In the genomic region with DNA sequence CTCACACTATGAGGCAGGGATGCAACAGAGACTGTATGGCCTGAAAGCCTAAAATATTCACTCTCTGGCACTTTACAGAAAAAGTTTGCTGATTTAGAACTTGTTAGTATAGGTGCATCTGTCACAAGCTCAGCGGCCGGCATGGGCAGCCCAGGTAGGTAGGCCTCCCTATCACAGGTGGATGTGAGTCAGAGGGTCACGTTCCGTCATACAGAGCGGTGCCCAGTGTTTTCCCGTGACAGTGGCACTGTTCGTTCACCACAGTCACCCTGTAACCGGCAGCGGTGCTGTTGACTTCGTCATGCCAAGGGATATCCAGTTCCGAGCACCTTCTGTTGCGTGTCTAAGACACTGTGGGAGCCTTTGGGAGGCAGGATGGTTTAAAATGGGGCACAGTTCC, we compare ENCODE assay signal across 23 cellular contexts. TPM values are rescaled to one million over a fixed set of nuclear protein-coding genes. Genes with fewer than 3 reads are reported as not detected.
DNase-seq lines count a peak whose midpoint lies in the region; ATAC-seq, FAIRE-seq and TF ChIP-seq lines count a peak whose summit lies in the region.
"Had no signal": no experiment of that assay in that cellular context is flagged by ENCODE, and none has a peak within 500 bp of the region (broad histone marks: within the 10 kb centered on the region; RNA-seq: fewer than 3 reads in every experiment).

No MANE protein-coding gene starts in this region.

- H3K9ac ChIP-seq in HepG2 (ENCODE audit: insufficient read depth, low read depth, low read length) (no peak overlapping the region), K562 (ENCODE audit: insufficient read depth in 1 of 2, low read depth in 2 of 2, low read length in 2 of 2) (no peak overlapping the region)
- H3K9ac ChIP-seq: BLaER1 had no signal

- H3K79me2 ChIP-seq in HepG2 (ENCODE audit: insufficient read depth, low read length) (peaks cover 8% of the 10 kb centered on the region), K562 (ENCODE audit: control insufficient read depth, insufficient read depth, low read length) (no peaks in the 10 kb centered on the region)

- no peaks in the 10 kb centered on the region for H3K9me1 ChIP-seq in K562 (ENCODE audit: control insufficient read depth, insufficient read depth, low read length)

- H2AFZ ChIP-seq in HepG2 (ENCODE audit: low read length) = no peak overlapping the region
- no peak overlapping the region for H2AFZ ChIP-seq in K562 (ENCODE audit: low read depth, low read length)

- DNase-seq in HepG2 (ENCODE audit: low spot score) = no peak
- no peak for DNase-seq in right lobe of liver
- peak; percentile 8 for DNase-seq in NCI-H2171 treated with DMSO at 0.1 percent for 48 hours (lab: John Stamatoyannopoulos, UW)
- DNase-seq in K562 (ENCODE audit: extremely low read depth in 1 of 4, low spot score in 3 of 4) = no peak
- DNase-seq in prostate gland (ENCODE audit: low spot score) = no peak
- no peak for DNase-seq in NCI-H2029 treated with DMSO at 0.1 percent for 48 hours (lab: John Stamatoyannopoulos, UW)
- DNase-seq: Caco-2; CD4-positive, CD25-positive, alpha-beta regulatory T cell; CD8-positive, alpha-beta T cell; DMS153; DND-41; GOT3; HFFc6 had no signal

- H3K4me1 ChIP-seq in HepG2 (ENCODE audit: insufficient read depth, low read length) (peaks cover 77% of the 10 kb centered on the region), right lobe of liver (peaks cover 0 to 37% (median 13%) of the 10 kb centered on the region in 4 donors), K562 (replicated peaks in 1 of 2; ENCODE audit: control insufficient read depth in 2 of 2, insufficient read depth in 2 of 2, low read length in 2 of 2) (no peaks in the 10 kb centered on the region), prostate gland (replicated peaks) (no peaks in the 10 kb centered on the region)
- H3K4me1 ChIP-seq: BLaER1, HAP-1 had no signal

- no peak for TF ChIP-seq RAD21 in HepG2 (CRISPR knock-in tag; IDR thresholded peaks at IDR 0.05)
- no peak for TF ChIP-seq RAD21 in K562 (CRISPR knock-in tag; conservative IDR thresholded peaks at IDR 0.05 in 1 of 2, IDR thresholded peaks at IDR 0.05 in 1 of 2)

- intact Hi-C loops in HepG2 (cut with micrococcal nuclease; ENCODE audit: unreplicated experiment) = no loop called here
- intact Hi-C loops in right lobe of liver (cut with DNase I) = no loop called here
- intact Hi-C loops in K562 (cut with micrococcal nuclease) = no loop called here
- intact Hi-C loops in prostate gland (cut with DNase I) = no loop called here

- no peaks in the 10 kb centered on the region; a peak in 1 of 5 replicates for H3K36me3 ChIP-seq in HepG2 (replicated peaks in 1 of 2; ENCODE audit: control insufficient read depth in 1 of 2, insufficient read depth in 2 of 2, low read length in 2 of 2)
- no peaks in the 10 kb centered on the region for H3K36me3 ChIP-seq in right lobe of liver
- no peaks in the 10 kb centered on the region for H3K36me3 ChIP-seq in K562 (ENCODE audit: control insufficient read depth, insufficient read depth, low read length)
- H3K36me3 ChIP-seq in prostate gland = no peaks in the 10 kb centered on the region
- H3K36me3 ChIP-seq: BLaER1, HAP-1 had no signal

- H3K4me2 ChIP-seq in HepG2 (ENCODE audit: low read depth, low read length) (no peak overlapping the region), K562 (ENCODE audit: insufficient read depth, low read length) (no peak overlapping the region)
- H3K4me2 ChIP-seq: BLaER1 had no signal

- no peaks in the 10 kb centered on the region for H3K9me3 ChIP-seq in HepG2 (ENCODE audit: low read length)
- H3K9me3 ChIP-seq in right lobe of liver = no peaks in the 10 kb centered on the region
- no peaks in the 10 kb centered on the region for H3K9me3 ChIP-seq in K562 (replicated peaks; ENCODE audit: control insufficient read depth, insufficient read depth, low read depth, low read length)
- H3K9me3 ChIP-seq in prostate gland = no peaks in the 10 kb centered on the region
- H3K9me3 ChIP-seq: BLaER1, Caco-2, HAP-1 had no signal

- no peak overlapping the region for H3K4me3 ChIP-seq in HepG2 (replicated peaks in 1 of 3; ENCODE audit: insufficient read depth in 1 of 3, low read depth in 2 of 3, low read length in 3 of 3)
- no peak overlapping the region for H3K4me3 ChIP-seq in right lobe of liver
- H3K4me3 ChIP-seq in K562 = no peak overlapping the region
- no peak overlapping the region for H3K4me3 ChIP-seq in prostate gland
- H3K4me3 ChIP-seq: BLaER1, HAP-1 had no signal

- CTCF ChIA-PET in HepG2 (lab: Yijun Ruan, JAX; ENCODE audit: low intra/inter-chr PET ratio, low total read pairs) (no interaction called here), K562 (lab: Yijun Ruan, JAX; ENCODE audit: low intra/inter-chr PET ratio) (no interaction called here)

- TF ChIP-seq EP300 in HepG2 (IDR thresholded peaks at IDR 0.05; ENCODE audit: low read depth in 2 of 2, low read length in 2 of 2) (no peak), HepG2 (CRISPR knock-in tag; IDR thresholded peaks at IDR 0.05; ENCODE audit: borderline replicate concordance) (no peak), K562 (IDR thresholded peaks at IDR 0.05; ENCODE audit: low read length) (no peak)

- H4K20me1 ChIP-seq in HepG2 (ENCODE audit: insufficient read depth, low read length) = no peaks in the 10 kb centered on the region
- H4K20me1 ChIP-seq in K562 (replicated peaks; ENCODE audit: control insufficient read depth, insufficient read depth, low read length) = no peaks in the 10 kb centered on the region; the same call in 1 of the 2 replicates
- H4K20me1 ChIP-seq: BLaER1 had no signal

- 97% methylated on average over 12 of the region's 12 CpGs for WGBS in HepG2 (ENCODE audit: low lambda C conversion rate)
- WGBS in right lobe of liver (ENCODE audit: insufficient coverage, low coverage, low lambda C conversion rate, missing lambda C conversion rate) = no CpG with 5 or more reads among the region's 12 CpGs
- WGBS in K562 (ENCODE audit: insufficient coverage, low coverage, missing lambda C conversion rate) = 7% methylated on average over 12 of the region's 12 CpGs
- 95% methylated on average over 12 of the region's 12 CpGs for whole genome bisulfite sequencing in prostate gland

- TF ChIP-seq CTCF in HepG2 (CRISPR knock-in tag; IDR thresholded peaks at IDR 0.05) = no peak
- TF ChIP-seq CTCF in right lobe of liver (IDR thresholded peaks at IDR 0.05) = no peak
- TF ChIP-seq CTCF in K562 (IDR thresholded peaks at IDR 0.05 in 2 of 3, conservative IDR thresholded peaks at IDR 0.05 in 1 of 3; ENCODE audit: insufficient read depth in 2 of 3, low read depth in 1 of 3, low read length in 3 of 3) = no peak
- TF ChIP-seq CTCF in prostate gland (IDR thresholded peaks at IDR 0.05) = no peak

- POLR2A ChIA-PET in HepG2 (lab: Yijun Ruan, JAX) (interaction anchor here (0.7 to 2.2 kb wide), 4 partner anchors 14 to 1555 kb away, joined by 4 to 11 read pairs (median 6); no protein-coding TSS in a partner anchor), K562 (lab: Yijun Ruan, JAX) (no interaction called here)

- no TSS peak for BruUV-seq in HepG2 (replicated peaks; lab: Mats Ljungman, UMichigan)
- no TSS peak for BruUV-seq in K562 (replicated peaks; lab: Mats Ljungman, UMichigan)

- H3K27me3 ChIP-seq in HepG2 (ENCODE audit: control insufficient read depth in 1 of 2, insufficient read depth in 2 of 2, low read length in 2 of 2) = no peaks in the 10 kb centered on the region
- no peaks in the 10 kb centered on the region for H3K27me3 ChIP-seq in right lobe of liver
- peaks cover 67 to 83% of the 10 kb centered on the region in 2 experiments for H3K27me3 ChIP-seq in K562 (ENCODE audit: control insufficient read depth in 2 of 2, insufficient read depth in 2 of 2, low read length in 2 of 2)
- H3K27me3 ChIP-seq in prostate gland (replicated peaks; ENCODE audit: insufficient read depth) = no peaks in the 10 kb centered on the region
- H3K27me3 ChIP-seq: BLaER1 had no signal

- no peak for ATAC-seq in HepG2
- no peak for ATAC-seq in right lobe of liver
- peak; percentile 38; the same call in 2 of the 3 replicates for ATAC-seq in K562
- no peak for ATAC-seq in HG02938 (IDR thresholded peaks at IDR 0.05; ENCODE audit: unreplicated experiment)
- ATAC-seq in GM21529 (IDR thresholded peaks at IDR 0.05; ENCODE audit: unreplicated experiment) = no peak
- ATAC-seq: CD8-positive, alpha-beta T cell had no signal

- FAIRE-seq in HepG2 (lab: Jason Lieb, UNC) = no peak
- FAIRE-seq in K562 (lab: Jason Lieb, UNC) = no peak
- FAIRE-seq: A204.1, G401.6, GM12892, H54 had no signal

- TF ChIP-seq POLR2A in HepG2 (IDR thresholded peaks at IDR 0.05; ENCODE audit: insufficient read depth in 1 of 2, low read depth in 2 of 2, low read length in 2 of 2) (no peak), right lobe of liver (IDR thresholded peaks at IDR 0.05) (no peak), K562 (conservative IDR thresholded peaks at IDR 0.05) (no peak), prostate gland (IDR thresholded peaks at IDR 0.05) (no peak)

- in situ Hi-C loops in HepG2 (cut with HindIII; ENCODE audit: extremely low pct_ligation_motif_present, low pct_unique_long_range_greater_than_20kb) (no loop called here), K562 (cut with MboI) (no loop called here)

- H3K27ac ChIP-seq in HepG2 (ENCODE audit: extremely low read length, insufficient read depth, low read length) = peak overlapping the region; percentile 23
- H3K27ac ChIP-seq in right lobe of liver = peak overlapping the region in 1 of 3 donors; percentile 42
- no peak overlapping the region for H3K27ac ChIP-seq in K562 (ENCODE audit: extremely low read depth, low read depth, low read length)
- H3K27ac ChIP-seq in prostate gland = no peak overlapping the region
- H3K27ac ChIP-seq: 22Rv1, BLaER1, C4-2B had no signal

RNA-seq across cellular contexts. Expression of a gene that starts 32.9 kb away (rescaled TPM):
- total RNA-seq in HepG2 (2016; rRNA removed; fragmentation: Illumina TruSeq; extraction: Trizol) (28.6 and 32.4 TPM in 2 replicates), right lobe of liver (100 to 1,000 TPM in 3 of 6 experiments, 10 to 100 TPM in 3; 50.5 to 250 (median 97.5) TPM), K562 (2014; rRNA removed) (0.08 TPM in 1 of 2 replicates, not detected in the other), K562 (2014; rRNA removed; fragmentation: Illumina TruSeq; extraction: Trizol) (not detected in 2 replicates), K562 (2015; rRNA removed; fragmentation: Illumina TruSeq; extraction: Trizol) (0.11 TPM in 1 of 2 replicates, not detected in the other), K562 (2021) (0.20 and 0.33 TPM in 2 replicates), prostate gland (10 to 100 TPM; 40.5 to 59.5 TPM)
- 21.2 and 24.5 TPM in 2 replicates for total RNA-seq in HepG2 (2016; cell fraction: cytosol; rRNA removed; fragmentation: Illumina TruSeq; extraction: Trizol; ENCODE audit: low read depth)
- 22.4 and 30.7 TPM in 2 replicates for total RNA-seq in HepG2 (2016; cell fraction: insoluble cytoplasmic fraction; rRNA removed; fragmentation: Illumina TruSeq; extraction: Trizol)
- 51.6 and 61.1 TPM in 2 replicates for total RNA-seq in HepG2 (2016; cell fraction: membrane; rRNA removed; fragmentation: Illumina TruSeq; extraction: Trizol)
- 21.9 and 23.1 TPM in 2 replicates for total RNA-seq in HepG2 (2016; cell fraction: nucleus; rRNA removed; fragmentation: Illumina TruSeq; extraction: Trizol)
- polyA plus RNA-seq in HepG2 (2011; rRNA removed) (34.7 and 36.2 TPM in 2 replicates), K562 (2011; rRNA removed) (0.08 and 0.22 TPM in 2 replicates), K562 (2014; fragmentation: Illumina TruSeq; extraction: Trizol) (0.08 and 0.10 TPM in 2 replicates), K562 (2014; fragmentation: Nextera tagmentation; extraction: Ambion mirVana) (not detected), K562 (2014; rRNA removed) (0.09 and 0.12 TPM in 2 replicates)
- 22.9 and 28.7 TPM in 2 replicates for polyA plus RNA-seq in HepG2 (2011; cell fraction: cytosol; rRNA removed)
- polyA plus RNA-seq in HepG2 (2011; cell fraction: nucleus; rRNA removed) = 25.6 and 30.8 TPM in 2 replicates
- 41.2 and 50.7 TPM in 2 replicates for polyA plus RNA-seq in HepG2 (2012)
- polyA plus RNA-seq in HepG2 (2016; cell fraction: cytosol; fragmentation: Illumina TruSeq; extraction: Trizol; ENCODE audit: low read depth) = 23.8 and 29.3 TPM in 2 replicates
- 31.8 and 38.3 TPM in 2 replicates for polyA plus RNA-seq in HepG2 (2016; cell fraction: insoluble cytoplasmic fraction; fragmentation: Illumina TruSeq; extraction: Trizol; ENCODE audit: low read depth)
- polyA plus RNA-seq in HepG2 (2016; cell fraction: membrane; fragmentation: Illumina TruSeq; extraction: Trizol; ENCODE audit: low read depth) = 53.7 and 59.4 TPM in 2 replicates
- polyA plus RNA-seq in HepG2 (2016; cell fraction: nucleus; fragmentation: Illumina TruSeq; extraction: Trizol; ENCODE audit: insufficient read depth, low read depth) = 39.1 and 43.2 TPM in 2 replicates
- 3.0 and 49.7 TPM in 2 replicates for polyA minus RNA-seq in HepG2 (2011; rRNA and poly(A)+ RNA removed; ENCODE audit: low replicate concordance)
- polyA minus RNA-seq in HepG2 (2011; cell fraction: cytosol; rRNA and poly(A)+ RNA removed) = 24.8 and 27.3 TPM in 2 replicates
- 11.2 and 12.4 TPM in 2 replicates for polyA minus RNA-seq in HepG2 (2011; cell fraction: nucleus; rRNA and poly(A)+ RNA removed)
- not detected in 2 replicates for total RNA-seq in K562 (2011; cell fraction: chromatin; rRNA removed; ENCODE audit: low replicate concordance)
- 0.17 TPM in 1 of 2 replicates, not detected in the other for total RNA-seq in K562 (2011; cell fraction: nucleolus; rRNA removed)
- total RNA-seq in K562 (2011; cell fraction: nucleoplasm; rRNA removed) = not detected in 2 replicates
- 0.24 TPM in 1 of 2 replicates, not detected in the other for polyA plus RNA-seq in K562 (2011; cell fraction: cytosol; rRNA removed)
- polyA plus RNA-seq in K562 (2011; cell fraction: nucleus; rRNA removed) = 0.31 TPM in 1 of 2 replicates, not detected in the other
- 0.12 and 0.47 TPM in 2 replicates for polyA plus RNA-seq in K562 (2012)
- not detected in 2 replicates for polyA minus RNA-seq in K562 (2011; rRNA and poly(A)+ RNA removed)
- not detected in 2 replicates for polyA minus RNA-seq in K562 (2011; cell fraction: cytosol; rRNA and poly(A)+ RNA removed)
- polyA minus RNA-seq in K562 (2011; cell fraction: nucleus; rRNA and poly(A)+ RNA removed) = 0.27 TPM in 1 of 2 replicates, not detected in the other
- polyA plus RNA-seq: CD4-positive, CD25-positive, alpha-beta regulatory T cell had no signal

Comparison
In these comparisons a context has a peak if more than half of its experiments do, and no peak if none do; other contexts are left out.
1. RNA of a gene that starts 32.9 kb away (total RNA-seq): 50.5 to 250 TPM in right lobe of liver, 40.5 to 59.5 TPM in prostate gland and 21.2 to 61.1 TPM in HepG2; 0.08 to 0.33 TPM in K562; every median in the first group is over 10 times any median in the second.